In the genomic region with DNA sequence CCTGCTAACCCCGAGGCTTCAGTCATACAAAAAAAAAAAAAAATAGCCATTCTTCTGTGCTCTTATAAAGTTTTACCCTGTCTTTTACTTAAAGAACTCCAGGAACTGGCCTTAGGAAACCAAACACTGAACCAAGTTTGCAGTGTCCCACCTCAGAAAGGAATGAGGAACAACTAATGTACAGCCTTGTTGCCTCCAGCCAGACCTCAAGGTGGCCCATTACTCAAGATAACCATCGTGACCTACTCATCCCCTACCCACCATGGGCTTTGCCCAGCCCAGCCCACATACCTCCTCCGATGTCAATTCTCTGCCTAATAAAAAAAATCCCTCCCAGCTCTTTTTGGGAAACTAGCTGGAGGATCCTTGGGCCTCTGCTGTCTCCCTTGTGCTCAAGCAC, we compare ENCODE assay signal across 17 cellular contexts.
"Had no signal": no experiment of that assay in that cellular context is flagged by ENCODE, and none has a peak within 500 bp of the region (broad histone marks: within the 10 kb centered on the region; RNA-seq: fewer than 3 reads in every experiment).

No MANE protein-coding gene starts in this region.

- H3K4me3 ChIP-seq: coronary artery, sigmoid colon, suprapubic skin had no signal

- H3K27ac ChIP-seq: WERI-Rb-1 had no signal

- DNase-seq: activated CD4-positive, alpha-beta T cell treated with anti-CD3 and anti-CD28 coated beads for 48 hours; activated CD8-positive, alpha-beta memory T cell treated with anti-CD3 and anti-CD28 coated beads, Interleukin-2, amount 50 U/mL, for 48 hours; activated CD8-positive, alpha-beta T cell treated with anti-CD3 and anti-CD28 coated beads, Interleukin-2, amount 10 ng/mL, durations not matched to agents 7 days and 5 days; activated naive CD4-positive, alpha-beta T cell; caudate nucleus; effector CD8-positive, alpha-beta T cell; hippocampal formation; left cardiac atrium; natural killer cell; occipital lobe; sigmoid colon; stimulated activated CD4-positive, alpha-beta T cell treated with anti-CD3 and anti-CD28 coated beads, Interleukin-12 subunit alpha, Interleukin-12 subunit beta, amount 100 ng/mL, for 4 hours; stimulated activated naive CD4-positive, alpha-beta T cell treated with Interleukin-2 at 50 U/mL for 16 hours; T-cell; WERI-Rb-1 had no signal

- H3K9me3 ChIP-seq: sigmoid colon, suprapubic skin had no signal

- H3K27me3 ChIP-seq: sigmoid colon, suprapubic skin had no signal

- ATAC-seq: activated CD8-positive, alpha-beta T cell treated with anti-CD3 and anti-CD28 coated beads, Interleukin-2, amount 10 ng/mL, durations not matched to agents 7 days and 5 days; natural killer cell; T-cell had no signal

- H3K36me3 ChIP-seq: suprapubic skin, WERI-Rb-1 had no signal
